ENCODE assay signal across 8 cellular contexts in genomic region chr10:26860542-26861325, GRCh38. TPM values are rescaled to one million over a fixed set of nuclear protein-coding genes. Genes with fewer than 3 reads are reported as not detected.
DNase-seq lines count a peak whose midpoint lies in the region; ATAC-seq and TF ChIP-seq lines count a peak whose summit lies in the region.

Gene ABI1, minus strand, starts transcription at chr10:26860958. Its CDS starts 95 bp downstream, at chr10:26860863.

- peak; percentile 56 for TF ChIP-seq CTCF in fibroblast of pulmonary artery (IDR thresholded peaks at IDR 0.05; ENCODE audit: low read length, missing control alignments)

- peak; percentile 95 for ATAC-seq in natural killer cell treated with Interleukin-12 subunit alpha and Interleukin-12 subunit beta and Interleukin-15 and Interleukin-18, amount 100 ng/mL, for 72 hours
- peak; percentile 94 for ATAC-seq in stimulated activated naive CD8-positive, alpha-beta T cell treated with anti-CD3 and anti-CD28 coated beads, Interleukin-15, Interleukin-2, amounts not matched to agents 100 U/mL and 50 U/mL, for 24 hours

- H3K27me3 ChIP-seq in H7 (ENCODE audit: control insufficient read depth, insufficient read depth, low read length) (no peaks in the 10 kb centered on the region), MG63 (no peaks in the 10 kb centered on the region)

- H3K36me3 ChIP-seq in H7 (replicated peaks; ENCODE audit: control insufficient read depth, insufficient read depth, low read length) (no peaks in the 10 kb centered on the region), MG63 (no peaks in the 10 kb centered on the region)

- H3K9me3 Mint-ChIP-seq in natural killer cell treated with Interleukin-12 subunit alpha and Interleukin-12 subunit beta and Interleukin-15 and Interleukin-18, amount 100 ng/mL, for 72 hours, result no peaks in the 10 kb centered on the region

- peaks cover 0 to 6% of the 10 kb centered on the region in 2 donors for H3K27me3 Mint-ChIP-seq in natural killer cell treated with Interleukin-12 subunit alpha and Interleukin-12 subunit beta and Interleukin-15 and Interleukin-18, amount 100 ng/mL, for 72 hours

- H3K9me3 ChIP-seq in MG63, result no peaks in the 10 kb centered on the region

- H3K4me3 ChIP-seq in H7 (ENCODE audit: insufficient read depth, low read depth, low read length) (peak within 1 kb of the TSS; percentile 92), MG63 (peak within 1 kb of the TSS; percentile 98), fibroblast of pulmonary artery (replicated peaks; ENCODE audit: low read depth, low read length) (peak within 1 kb of the TSS; percentile 94)

- peaks cover 5% of the 10 kb centered on the region for H3K36me3 Mint-ChIP-seq in natural killer cell treated with Interleukin-12 subunit alpha and Interleukin-12 subunit beta and Interleukin-15 and Interleukin-18, amount 100 ng/mL, for 72 hours

- H3K4me1 Mint-ChIP-seq in natural killer cell treated with Interleukin-12 subunit alpha and Interleukin-12 subunit beta and Interleukin-15 and Interleukin-18, amount 100 ng/mL, for 72 hours (ENCODE audit: low read depth in 2 of 2), result peaks cover 25 to 40% of the 10 kb centered on the region in 2 donors

- peak within 1 kb of the TSS; percentile 92 for H3K4me3 Mint-ChIP-seq in natural killer cell treated with Interleukin-12 subunit alpha and Interleukin-12 subunit beta and Interleukin-15 and Interleukin-18, amount 100 ng/mL, for 72 hours

- DNase-seq in G401 (ENCODE audit: low spot score) (peak; percentile 99), H7 (peak; percentile 91), MG63 (peak; percentile 97), SHP77 treated with DMSO at 0.1 percent for 48 hours (lab: John Stamatoyannopoulos, UW) (peak; percentile 90), fibroblast of pulmonary artery (ENCODE audit: low read depth) (peak; percentile 99)
- DNase-seq in activated effector memory CD4-positive, alpha-beta T cell treated with anti-CD3 and anti-CD28 coated beads, Interleukin-2, amount 50 U/mL, for 16 hours, result peak; percentile 99
- DNase-seq in natural killer cell treated with Interleukin-12 subunit alpha and Interleukin-12 subunit beta and Interleukin-15 and Interleukin-18, amount 100 ng/mL, for 72 hours (ENCODE audit: low spot score), result peak; percentile 98
- DNase-seq in stimulated activated naive CD8-positive, alpha-beta T cell treated with anti-CD3 and anti-CD28 coated beads, Interleukin-15, Interleukin-2, amounts not matched to agents 100 U/mL and 50 U/mL, for 24 hours, result peak; percentile 98

- in situ Hi-C loops in G401 (cut with HindIII; ENCODE audit: low sequenced_read_pairs), result no loop called here

- peak within 1 kb of the TSS; percentile 94 to 99 for H3K27ac Mint-ChIP-seq in natural killer cell treated with Interleukin-12 subunit alpha and Interleukin-12 subunit beta and Interleukin-15 and Interleukin-18, amount 100 ng/mL, for 72 hours

RNA-seq across cellular contexts. Expression of gene ABI1, which starts in this region (rescaled TPM):
- total RNA-seq in G401 (2014; rRNA removed; shearing (Covaris generic)), result 44.9 and 45.2 TPM in 2 replicates
- total RNA-seq in H7 (2014; rRNA removed; shearing (Covaris generic)), result 29.7 and 37.4 TPM in 2 replicates
- total RNA-seq in MG63 (2014; rRNA removed; shearing (Covaris generic); ENCODE audit: low replicate concordance), result 40.3 and 43.4 TPM in 2 replicates
- 10 to 100 TPM; 42.1 to 66.7 TPM for total RNA-seq in natural killer cell treated with Interleukin-12 subunit alpha and Interleukin-12 subunit beta and Interleukin-15 and Interleukin-18, amount 100 ng/mL, for 72 hours

Comparison
In these comparisons a context has a peak if more than half of its experiments do, and no peak if none do; other contexts are left out.
1. Peak in every context shown above with its lines: DNase-seq, ATAC-seq and H3K4me3 ChIP-seq.